In genomic region chrX:48896611-48897011, GRCh38 we compare ENCODE assay signal across 8 cellular contexts. TPM values are rescaled to one million over a fixed set of nuclear protein-coding genes. Genes with fewer than 3 reads are reported as not detected.
A peak's percentile ranks its signal among the peaks of the same experiment; 100 is the strongest.
DNase-seq lines count a peak whose midpoint lies in the region; ATAC-seq, FAIRE-seq and TF ChIP-seq lines count a peak whose summit lies in the region.

No MANE protein-coding gene starts in this region.

- H3K4me1 ChIP-seq in BE2C (no peaks in the 10 kb centered on the region), HUES64 (ENCODE audit: insufficient read depth, low read length) (no peaks in the 10 kb centered on the region), astrocyte (ENCODE audit: insufficient read depth, low read length) (peaks cover 7% of the 10 kb centered on the region), liver (ENCODE audit: control insufficient read depth in 4 of 4, insufficient read depth in 4 of 4, low read length in 3 of 4) (peaks cover 10 to 17% (median 13%) of the 10 kb centered on the region in 4 donors), upper lobe of left lung (peaks cover 7 to 20% (median 15%) of the 10 kb centered on the region in 4 donors)

- peak overlapping the region; percentile 10 for H2AFZ ChIP-seq in astrocyte (ENCODE audit: low read depth, low read length)

- peak; percentile 34 for FAIRE-seq in astrocyte (lab: Jason Lieb, UNC)

- H3K27ac ChIP-seq in HUES64 (ENCODE audit: low read depth, low read length), result peak overlapping the region; percentile 99
- H3K27ac ChIP-seq in astrocyte (ENCODE audit: low read depth, low read length), result peak overlapping the region; percentile 93
- H3K27ac ChIP-seq in liver (ENCODE audit: low read depth in 1 of 2, low read length in 2 of 2), result peak overlapping the region; percentile 97 to 98
- H3K27ac ChIP-seq in upper lobe of left lung, result peak overlapping the region; percentile 95 to 96 (median 96)

- TF ChIP-seq CTCF in BE2C (IDR thresholded peaks at IDR 0.05; ENCODE audit: low read depth, low read length) (no peak), astrocyte (IDR thresholded peaks at IDR 0.05; ENCODE audit: insufficient read depth, low read depth, low read length) (no peak), liver (IDR thresholded peaks at IDR 0.05; ENCODE audit: low read depth, low read length, missing input control) (no peak), upper lobe of left lung (IDR thresholded peaks at IDR 0.05) (no peak)

- ATAC-seq in upper lobe of left lung (ENCODE audit: low FRiP score in 2 of 2) (no peak), HG03159 (IDR thresholded peaks at IDR 0.05; ENCODE audit: unreplicated experiment) (no peak)

- H4K20me1 ChIP-seq in astrocyte (ENCODE audit: insufficient read depth, low read length), result peaks cover 4% of the 10 kb centered on the region

- H3K4me3 Mint-ChIP-seq in astrocyte (ENCODE audit: unreplicated experiment), result peak overlapping the region; percentile 93

- H3K9ac ChIP-seq in HUES64 (ENCODE audit: low read depth, low read length), result peak overlapping the region; percentile 95
- peak overlapping the region; percentile 98 for H3K9ac ChIP-seq in astrocyte (ENCODE audit: low read length)
- peak overlapping the region; percentile 72 to 78 for H3K9ac ChIP-seq in liver (ENCODE audit: low read depth in 1 of 2, low read length in 2 of 2)

- DNase-seq in BE2C (no peak), astrocyte (ENCODE audit: low read depth) (peak; percentile 27), upper lobe of left lung (no peak), germinal center (ENCODE audit: low spot score) (no peak)
- DNase-seq in stimulated activated CD4-positive, alpha-beta T cell treated with anti-CD3 and anti-CD28 coated beads, Interleukin-2, amount 100 ng/mL, for 48 hours, result no peak

- H3K9me3 Mint-ChIP-seq in astrocyte (ENCODE audit: unreplicated experiment), result no peaks in the 10 kb centered on the region

- no peak for TF ChIP-seq POLR2A in upper lobe of left lung (IDR thresholded peaks at IDR 0.05)

- 40% methylated on average over 7 of the region's 9 CpGs for WGBS in HUES64
- WGBS in liver, result 47% methylated on average over 9 of the region's 9 CpGs
- 64 to 67% methylated on average over 1 to 9 of the region's 9 CpGs for WGBS in upper lobe of left lung, 2 donors

- H3K27ac Mint-ChIP-seq in astrocyte (ENCODE audit: unreplicated experiment), result peak overlapping the region; percentile 93

- peak overlapping the region; percentile 89 for H3K4me3 ChIP-seq in BE2C (ENCODE audit: low read depth, low read length)
- H3K4me3 ChIP-seq in HUES64 (ENCODE audit: low read length), result peak overlapping the region; percentile 96
- H3K4me3 ChIP-seq in astrocyte (ENCODE audit: insufficient read depth, low read depth, low read length), result peak overlapping the region; percentile 93
- H3K4me3 ChIP-seq in liver (ENCODE audit: low read depth in 1 of 3, low read length in 3 of 3), result peak overlapping the region; percentile 61 to 85 (median 85)
- H3K4me3 ChIP-seq in upper lobe of left lung, result peak overlapping the region in 3 of 4 donors; percentile 65 to 72 (median 71)

- H3K36me3 ChIP-seq in BE2C, result 0 out of 2 replicates have a peak, but pooled peaks cover 7% of the 10 kb centered on the region
- H3K36me3 ChIP-seq in HUES64 (ENCODE audit: insufficient read depth, low read length), result peaks cover 27% of the 10 kb centered on the region
- H3K36me3 ChIP-seq in astrocyte (ENCODE audit: insufficient read depth, low read length), result no peaks in the 10 kb centered on the region
- peaks cover 0 to 10% (median 1%) of the 10 kb centered on the region in 4 donors for H3K36me3 ChIP-seq in liver (ENCODE audit: control insufficient read depth in 4 of 4, insufficient read depth in 3 of 4, low read depth in 1 of 4, low read length in 3 of 4)
- peaks cover 0 to 23% (median 10%) of the 10 kb centered on the region in 4 donors for H3K36me3 ChIP-seq in upper lobe of left lung

- H3K4me2 ChIP-seq in astrocyte (ENCODE audit: low read length), result peak overlapping the region; percentile 92

- H3K27me3 Mint-ChIP-seq in astrocyte (ENCODE audit: low read depth, unreplicated experiment), result no peaks in the 10 kb centered on the region

- H3K79me2 ChIP-seq in astrocyte (ENCODE audit: insufficient read depth, low read length), result peaks cover 43% of the 10 kb centered on the region

- no peaks in the 10 kb centered on the region for H3K9me3 ChIP-seq in BE2C
- H3K9me3 ChIP-seq in HUES64 (ENCODE audit: insufficient read depth, low read depth, low read length), result no peaks in the 10 kb centered on the region
- no peaks in the 10 kb centered on the region for H3K9me3 ChIP-seq in astrocyte (ENCODE audit: insufficient read depth, low read depth, low read length)
- no peaks in the 10 kb centered on the region for H3K9me3 ChIP-seq in liver (ENCODE audit: control insufficient read depth in 4 of 4, low read length in 3 of 4)
- peaks cover 0 to 3% (median 0%) of the 10 kb centered on the region in 4 donors for H3K9me3 ChIP-seq in upper lobe of left lung

- H3K27me3 ChIP-seq in BE2C, result no peaks in the 10 kb centered on the region
- H3K27me3 ChIP-seq in HUES64 (ENCODE audit: insufficient read depth, low read length), result no peaks in the 10 kb centered on the region
- H3K27me3 ChIP-seq in astrocyte (ENCODE audit: insufficient read depth, low read length), result no peaks in the 10 kb centered on the region
- H3K27me3 ChIP-seq in liver (ENCODE audit: control insufficient read depth in 4 of 4, insufficient read depth in 4 of 4, low read length in 3 of 4), result no peaks in the 10 kb centered on the region
- no peaks in the 10 kb centered on the region for H3K27me3 ChIP-seq in upper lobe of left lung

- peaks cover 3% of the 10 kb centered on the region for H3K36me3 Mint-ChIP-seq in astrocyte (ENCODE audit: low read depth, unreplicated experiment)

- TF ChIP-seq EP300 in upper lobe of left lung (IDR thresholded peaks at IDR 0.05), result no peak

- peaks cover 11% of the 10 kb centered on the region for H3K4me1 Mint-ChIP-seq in astrocyte (ENCODE audit: low read depth, unreplicated experiment)

- no peak for TF ChIP-seq RAD21 in liver (IDR thresholded peaks at IDR 0.05)

TF ChIP-seq in liver, 16 proteins besides CTCF, POLR2A, EP300 and RAD21 (continues in another document):
- no peak for TF ChIP-seq ATF3 (IDR thresholded peaks at IDR 0.05)
- no peak for TF ChIP-seq SP1 (IDR thresholded peaks at IDR 0.05)
- TF ChIP-seq FOXA1 (IDR thresholded peaks at IDR 0.05), result no peak
- no peak for TF ChIP-seq EGR1 (IDR thresholded peaks at IDR 0.05; ENCODE audit: low read depth in 2 of 2)
- no peak for TF ChIP-seq JUND (IDR thresholded peaks at IDR 0.05)
- TF ChIP-seq REST (IDR thresholded peaks at IDR 0.05), result no peak
- no peak for TF ChIP-seq HNF4A (conservative IDR thresholded peaks at IDR 0.05)
- no peak for TF ChIP-seq NR2F2 (IDR thresholded peaks at IDR 0.05)
- TF ChIP-seq FOXA2 (IDR thresholded peaks at IDR 0.05), result no peak

RNA-seq across cellular contexts. Expression of gene TIMM17B, which starts 1.0 kb away (rescaled TPM):
- 213 TPM for polyA plus RNA-seq in BE2C (2012; ENCODE audit: insufficient read depth, insufficient read length, low read depth)
- 52.2 TPM for polyA plus RNA-seq in HUES64 (2013, experiment 1 of 2)
- 59.4 TPM for polyA plus RNA-seq in HUES64 (2013, experiment 2 of 2)
- 57.7 and 58.2 TPM in 2 replicates for total RNA-seq in astrocyte
- total RNA-seq in liver, result 10 to 100 TPM; 22.8 to 25.9 TPM
- polyA plus RNA-seq in liver, result 10 to 100 TPM; 34.2 to 53.1 TPM
- total RNA-seq in upper lobe of left lung, result 10 to 100 TPM; 29.6 to 49.6 (median 42.6) TPM

RNA-seq across cellular contexts. Expression of gene PQBP1, which starts 1.1 kb away (rescaled TPM):
- polyA plus RNA-seq in BE2C (2012; ENCODE audit: insufficient read depth, insufficient read length, low read depth), result 289 TPM
- polyA plus RNA-seq in HUES64 (2013, experiment 1 of 2), result 66.9 TPM
- polyA plus RNA-seq in HUES64 (2013, experiment 2 of 2), result 52.8 TPM
- total RNA-seq in astrocyte (88.2 and 101 TPM in 2 replicates), liver (10 to 100 TPM; 22.0 to 34.6 TPM), upper lobe of left lung (10 to 100 TPM; 49.1 to 76.9 (median 65.2) TPM)
- polyA plus RNA-seq in liver, result 10 to 100 TPM; 40.0 to 44.3 TPM

RNA-seq across cellular contexts. Expression of gene SLC35A2, which starts 14.8 kb away (rescaled TPM):
- polyA plus RNA-seq in BE2C (2012; ENCODE audit: insufficient read depth, insufficient read length, low read depth), result 49.5 TPM
- 12.1 TPM for polyA plus RNA-seq in HUES64 (2013, experiment 1 of 2)
- polyA plus RNA-seq in HUES64 (2013, experiment 2 of 2), result 10.3 TPM
- total RNA-seq in astrocyte, result 54.3 and 60.8 TPM in 2 replicates
- total RNA-seq in liver, result 10 to 100 TPM; 10.0 to 15.5 TPM
- polyA plus RNA-seq in liver, result 10 to 100 TPM; 13.3 to 26.9 TPM
- 10 to 100 TPM in 5 of 6 donors, 1 to 10 TPM in 1; 5.2 to 32.0 (median 23.3) TPM for total RNA-seq in upper lobe of left lung

RNA-seq across cellular contexts. Expression of gene PIM2, which starts 22.2 kb away (rescaled TPM):
- 12.5 TPM for polyA plus RNA-seq in BE2C (2012; ENCODE audit: insufficient read depth, insufficient read length, low read depth)
- 101 TPM for polyA plus RNA-seq in HUES64 (2013, experiment 1 of 2)
- polyA plus RNA-seq in HUES64 (2013, experiment 2 of 2), result 88.9 TPM
- total RNA-seq in astrocyte, result 12.5 and 13.4 TPM in 2 replicates
- total RNA-seq in liver, result 10 to 100 TPM in 1 of 2 donors, 1 to 10 TPM in 1; 5.8 to 28.3 TPM
- polyA plus RNA-seq in liver, result 1 to 10 TPM; 4.5 to 8.1 TPM
- 10 to 100 TPM; 16.3 to 36.1 (median 26.2) TPM for total RNA-seq in upper lobe of left lung
